ENCODE assay signal across 1 cellular context in the genomic region with DNA sequence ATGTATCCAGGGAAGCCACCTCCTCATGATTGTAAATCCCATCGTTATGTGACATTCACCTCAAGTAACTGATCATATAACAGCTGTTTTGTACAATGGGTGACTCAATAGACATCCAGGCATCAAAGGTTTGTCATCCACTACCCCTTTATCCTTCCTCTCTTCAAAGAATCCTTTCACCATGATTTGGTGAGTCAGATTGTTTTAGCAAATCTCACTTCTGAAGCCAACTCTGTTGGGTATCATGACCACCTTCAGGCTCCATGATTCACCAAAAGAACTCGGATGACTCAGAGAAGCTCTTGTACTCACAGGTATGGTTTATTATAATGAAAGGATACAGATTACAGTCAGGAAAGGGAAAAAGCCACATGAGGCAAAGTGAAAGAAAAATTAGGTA.
TF ChIP-seq lines count a peak whose summit lies in the region.

No MANE protein-coding gene starts in this region.

TF ChIP-seq in HepG2, 621 proteins besides CTCF, POLR2A, EP300 and RAD21:
- TF ChIP-seq FOSL2 (CRISPR knock-in tag; IDR thresholded peaks at IDR 0.05), result peak; percentile 30; the same call in 1 of the 2 replicates
- no peak for TF ChIP-seq ZNF33B (CRISPR knock-in tag; IDR thresholded peaks at IDR 0.05)
